ENCODE assay signal across 1 cellular context in the genomic region with DNA sequence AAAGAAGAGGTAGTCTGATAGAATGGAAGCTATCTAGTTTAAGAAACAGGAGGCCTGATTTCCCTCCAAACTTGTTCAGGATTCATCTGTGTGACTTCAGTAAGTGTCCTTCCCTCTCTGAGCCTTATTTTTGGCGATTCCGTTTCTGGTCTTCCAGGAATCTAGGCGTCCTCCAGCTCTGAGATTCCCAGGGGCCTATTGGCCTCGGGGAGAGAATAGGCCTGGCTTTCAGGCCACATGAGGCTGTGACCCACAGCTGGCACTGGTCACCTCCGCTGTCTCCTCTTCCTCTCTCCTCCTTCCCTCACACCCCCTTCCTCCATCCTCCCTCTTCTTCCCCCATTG.
TF ChIP-seq lines count a peak whose summit lies in the region.

No MANE protein-coding gene starts in this region.

TF ChIP-seq in H1, 55 proteins besides CTCF, POLR2A, EP300 and RAD21 (continued from another document):
- no peak for TF ChIP-seq NRF1 (IDR thresholded peaks at IDR 0.05; ENCODE audit: low read depth, low read length)
- no peak for TF ChIP-seq SP2 (IDR thresholded peaks at IDR 0.05; ENCODE audit: low read length)
- TF ChIP-seq BRCA1 (IDR thresholded peaks at IDR 0.05; ENCODE audit: low read depth, low read length), result no peak
- TF ChIP-seq CBX5 (IDR thresholded peaks at IDR 0.05; ENCODE audit: low read depth, low read length), result no peak
- TF ChIP-seq CEBPB (IDR thresholded peaks at IDR 0.05; ENCODE audit: low read depth, low read length), result no peak
- TF ChIP-seq CTBP2 (IDR thresholded peaks at IDR 0.05; ENCODE audit: borderline replicate concordance, insufficient read depth, insufficient read length, low read length), result no peak
- TF ChIP-seq, protein P1, sequence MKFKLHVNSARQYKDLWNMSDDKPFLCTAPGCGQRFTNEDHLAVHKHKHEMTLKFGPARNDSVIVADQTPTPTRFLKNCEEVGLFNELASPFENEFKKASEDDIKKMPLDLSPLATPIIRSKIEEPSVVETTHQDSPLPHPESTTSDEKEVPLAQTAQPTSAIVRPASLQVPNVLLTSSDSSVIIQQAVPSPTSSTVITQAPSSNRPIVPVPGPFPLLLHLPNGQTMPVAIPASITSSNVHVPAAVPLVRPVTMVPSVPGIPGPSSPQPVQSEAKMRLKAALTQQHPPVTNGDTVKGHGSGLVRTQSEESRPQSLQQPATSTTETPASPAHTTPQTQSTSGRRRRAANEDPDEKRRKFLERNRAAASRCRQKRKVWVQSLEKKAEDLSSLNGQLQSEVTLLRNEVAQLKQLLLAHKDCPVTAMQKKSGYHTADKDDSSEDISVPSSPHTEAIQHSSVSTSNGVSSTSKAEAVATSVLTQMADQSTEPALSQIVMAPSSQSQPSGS (IDR thresholded peaks at IDR 0.05; ENCODE audit: low read length), result no peak
- TF ChIP-seq SUZ12 (IDR thresholded peaks at IDR 0.05; ENCODE audit: low read length), result no peak
- no peak for TF ChIP-seq ZNF274 (IDR thresholded peaks at IDR 0.05; ENCODE audit: borderline replicate concordance, extremely low read depth, low read length)
- TF ChIP-seq, protein P2, sequence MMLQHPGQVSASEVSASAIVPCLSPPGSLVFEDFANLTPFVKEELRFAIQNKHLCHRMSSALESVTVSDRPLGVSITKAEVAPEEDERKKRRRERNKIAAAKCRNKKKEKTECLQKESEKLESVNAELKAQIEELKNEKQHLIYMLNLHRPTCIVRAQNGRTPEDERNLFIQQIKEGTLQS (IDR thresholded peaks at IDR 0.05; ENCODE audit: insufficient read depth, low read depth, low read length), result no peak
- TF ChIP-seq SIN3A (conservative IDR thresholded peaks at IDR 0.05 in 1 of 2, IDR thresholded peaks at IDR 0.05 in 1 of 2; ENCODE audit: low read depth in 1 of 2, low read length in 2 of 2), result no peak
- TF ChIP-seq SRF (IDR thresholded peaks at IDR 0.05; ENCODE audit: low read depth, low read length), result no peak
- peak; percentile 58 for TF ChIP-seq SP1 (IDR thresholded peaks at IDR 0.05; ENCODE audit: low read depth, low read length)
- TF ChIP-seq BACH1 (IDR thresholded peaks at IDR 0.05; ENCODE audit: low read length), result no peak
- TF ChIP-seq, protein P3, sequence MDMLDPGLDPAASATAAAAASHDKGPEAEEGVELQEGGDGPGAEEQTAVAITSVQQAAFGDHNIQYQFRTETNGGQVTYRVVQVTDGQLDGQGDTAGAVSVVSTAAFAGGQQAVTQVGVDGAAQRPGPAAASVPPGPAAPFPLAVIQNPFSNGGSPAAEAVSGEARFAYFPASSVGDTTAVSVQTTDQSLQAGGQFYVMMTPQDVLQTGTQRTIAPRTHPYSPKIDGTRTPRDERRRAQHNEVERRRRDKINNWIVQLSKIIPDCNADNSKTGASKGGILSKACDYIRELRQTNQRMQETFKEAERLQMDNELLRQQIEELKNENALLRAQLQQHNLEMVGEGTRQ (IDR thresholded peaks at IDR 0.05; ENCODE audit: low read length), result no peak
